18 cellular contexts compared by ENCODE assay signal in the genomic region with DNA sequence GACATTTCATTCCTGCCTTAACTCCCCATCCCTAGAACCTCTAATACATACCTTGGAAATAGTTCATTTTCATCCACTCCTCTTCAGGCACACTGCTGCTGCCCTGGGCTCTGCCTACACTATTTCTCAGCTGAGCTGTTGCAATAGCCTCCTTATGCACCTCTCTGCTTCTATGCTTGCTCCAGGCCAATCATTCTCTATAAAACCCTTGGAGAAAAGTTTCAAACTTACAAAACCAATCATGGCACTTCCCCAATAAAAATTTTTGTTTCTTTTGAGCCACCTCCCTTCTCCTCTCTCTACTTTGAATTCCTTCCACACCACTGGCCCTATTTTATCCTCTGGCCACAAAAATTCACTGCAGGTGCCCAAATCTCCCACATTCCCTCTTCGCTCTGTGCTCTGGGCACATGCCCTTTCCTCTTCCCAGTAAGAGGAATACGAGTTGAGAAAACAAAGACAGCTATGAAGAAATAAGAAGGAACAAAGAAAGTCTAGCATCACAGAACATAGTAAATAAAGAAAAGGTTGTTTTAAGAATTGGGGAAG.
DNase-seq lines count a peak whose midpoint lies in the region; ATAC-seq and TF ChIP-seq lines count a peak whose summit lies in the region.
"Had no signal": no experiment of that assay in that cellular context is flagged by ENCODE, and none has a peak within 500 bp of the region (broad histone marks: within the 10 kb centered on the region; RNA-seq: fewer than 3 reads in every experiment).

No MANE protein-coding gene starts in this region.

- no peaks in the 10 kb centered on the region for H3K27me3 ChIP-seq in osteoblast (ENCODE audit: insufficient read depth, low read length)
- H3K27me3 ChIP-seq: BE2C had no signal

- no peaks in the 10 kb centered on the region for H3K4me1 ChIP-seq in osteoblast (ENCODE audit: insufficient read depth, low read length)
- H3K4me1 ChIP-seq: A549, BE2C had no signal

- in situ Hi-C loops in astrocyte of the spinal cord (cut with HindIII; ENCODE audit: low sequenced_read_pairs) = no loop called here

- H3K4me3 ChIP-seq in astrocyte of the spinal cord (ENCODE audit: low read depth, low read length) = no peak overlapping the region
- H3K4me3 ChIP-seq in osteoblast (ENCODE audit: insufficient read depth, low read length) = no peak overlapping the region
- H3K4me3 ChIP-seq: A549, GM23248, K562 had no signal

- no peaks in the 10 kb centered on the region for H3K9me3 ChIP-seq in osteoblast (ENCODE audit: low read depth, low read length)
- H3K9me3 ChIP-seq: A549, BE2C had no signal

- H3K4me2 ChIP-seq in osteoblast (ENCODE audit: insufficient read depth, low read length) = no peak overlapping the region
- H3K4me2 ChIP-seq: A549 had no signal

- ATAC-seq in sciatic nerve (peak; percentile 93), HG02840 (IDR thresholded peaks at IDR 0.05; ENCODE audit: low FRiP score, unreplicated experiment) (no peak)
- ATAC-seq: A549, HCT116, K562 had no signal

- DNase-seq in M059J (ENCODE audit: low read depth) = peak; percentile 67
- DNase-seq in astrocyte of the spinal cord (ENCODE audit: low read depth, low spot score) = peak; percentile 65
- DNase-seq in sciatic nerve (ENCODE audit: low spot score) = no peak
- no peak for DNase-seq in AG20443 (ENCODE audit: low spot score)
- DNase-seq in osteoblast (ENCODE audit: insufficient read length, low spot score, missing footprints) = no peak
- DNase-seq: BE2C; C1 segment of cervical spinal cord; CD4-positive, CD25-positive, alpha-beta regulatory T cell; CD8-positive, alpha-beta memory T cell; COR-L47; DMS 273 treated with DMSO at 0.1 percent for 48 hours; GM23248; HFFc6; IMR-90 had no signal

- no peaks in the 10 kb centered on the region for H4K20me1 ChIP-seq in osteoblast (ENCODE audit: insufficient read depth, low read length)

- no peak overlapping the region for H3K27ac ChIP-seq in osteoblast (ENCODE audit: low read depth, low read length)
- H3K27ac ChIP-seq: A549, GM23248 had no signal

- H3K79me2 ChIP-seq in osteoblast (ENCODE audit: insufficient read depth, low read length) = no peaks in the 10 kb centered on the region

- intact Hi-C loops in sciatic nerve (cut with DNase I) = no loop called here

- no peak for TF ChIP-seq CTCF in astrocyte of the spinal cord (IDR thresholded peaks at IDR 0.05; ENCODE audit: low read depth, low read length)
- TF ChIP-seq CTCF in osteoblast (IDR thresholded peaks at IDR 0.05; ENCODE audit: extremely low read depth, low read depth, low read length) = no peak

- no peak overlapping the region for H2AFZ ChIP-seq in osteoblast (ENCODE audit: low read length)
- H2AFZ ChIP-seq: GM23248 had no signal

- H3K36me3 ChIP-seq in osteoblast (ENCODE audit: insufficient read depth, low read length) = no peaks in the 10 kb centered on the region
- H3K36me3 ChIP-seq: BE2C had no signal

Comparison
In these comparisons a context has a peak if more than half of its experiments do, and no peak if none do; other contexts are left out.
1. DNase-seq: peak in M059J (single experiment) and astrocyte of the spinal cord (single experiment); none in sciatic nerve (single experiment), AG20443 (single experiment) and osteoblast (single experiment).